9 cellular contexts compared by ENCODE assay signal in the genomic region with DNA sequence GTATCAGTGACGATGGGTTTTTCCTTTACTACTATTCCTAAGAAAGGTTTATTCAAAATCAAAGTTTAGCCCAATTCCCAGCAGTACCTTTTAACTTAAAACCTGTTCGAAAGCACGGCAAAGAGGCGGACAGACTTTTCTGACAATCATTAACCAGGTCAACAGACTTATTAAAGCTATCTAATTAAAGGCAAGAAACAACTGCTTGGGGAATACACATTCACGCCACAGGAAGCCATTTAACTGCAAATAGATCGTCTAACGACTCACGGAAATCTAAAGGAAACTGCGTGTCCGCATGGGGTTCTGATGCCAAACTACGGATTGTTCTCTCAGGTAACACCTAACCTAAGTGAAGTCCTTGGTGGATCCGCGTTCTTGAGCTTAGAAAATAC. TPM values are rescaled to one million over a fixed set of nuclear protein-coding genes. Genes with fewer than 3 reads are reported as not detected.
A peak's percentile ranks its signal among the peaks of the same experiment; 100 is the strongest.
DNase-seq lines count a peak whose midpoint lies in the region; ATAC-seq, FAIRE-seq and TF ChIP-seq lines count a peak whose summit lies in the region.
"Had no signal": no experiment of that assay in that cellular context is flagged by ENCODE, and none has a peak within 500 bp of the region (broad histone marks: within the 10 kb centered on the region; RNA-seq: fewer than 3 reads in every experiment).

No MANE protein-coding gene starts in this region.

- peaks cover 36% of the 10 kb centered on the region for H3K4me1 ChIP-seq in osteoblast (ENCODE audit: insufficient read depth, low read length)

- FAIRE-seq in RCC 7860 (lab: Jason Lieb, UNC): no peak

- ATAC-seq in HG02588 (IDR thresholded peaks at IDR 0.05; ENCODE audit: unreplicated experiment): peak; percentile 1

- no peaks in the 10 kb centered on the region for H3K9me3 ChIP-seq in osteoblast (ENCODE audit: low read depth, low read length)

- no peaks in the 10 kb centered on the region for H3K36me3 ChIP-seq in osteoblast (ENCODE audit: insufficient read depth, low read length)

- H3K79me2 ChIP-seq in osteoblast (ENCODE audit: insufficient read depth, low read length): peaks cover 38% of the 10 kb centered on the region

- peak; percentile 12 for DNase-seq in NCI-H2107 (lab: John Stamatoyannopoulos, UW)
- no peak for DNase-seq in NCI-H2107 treated with DMSO at 0.1 percent for 48 hours (lab: John Stamatoyannopoulos, UW; ENCODE audit: unreplicated experiment)
- peak; percentile 12 for DNase-seq in RCC 7860 (ENCODE audit: low spot score)
- no peak for DNase-seq in epithelial cell of proximal tubule (ENCODE audit: low read depth)
- DNase-seq in osteoblast (ENCODE audit: insufficient read length, low spot score, missing footprints): no peak
- no peak for DNase-seq in GM19240 (ENCODE audit: insufficient read length, low spot score)
- no peak for DNase-seq in D341Med (ENCODE audit: low spot score)
- DNase-seq: DND-41 had no signal

- peak overlapping the region; percentile 97 for H3K27ac ChIP-seq in osteoblast (ENCODE audit: low read depth, low read length)

- no peak for TF ChIP-seq CTCF in epithelial cell of proximal tubule (conservative IDR thresholded peaks at IDR 0.05; ENCODE audit: low read depth, low read length)
- TF ChIP-seq CTCF in osteoblast (IDR thresholded peaks at IDR 0.05; ENCODE audit: extremely low read depth, low read depth, low read length): no peak

- H2AFZ ChIP-seq in osteoblast (ENCODE audit: low read length): peak overlapping the region; percentile 94

- no peaks in the 10 kb centered on the region for H4K20me1 ChIP-seq in osteoblast (ENCODE audit: insufficient read depth, low read length)

- peak overlapping the region; percentile 99 for H3K4me2 ChIP-seq in osteoblast (ENCODE audit: insufficient read depth, low read length)

- peak overlapping the region; percentile 74 for H3K4me3 ChIP-seq in epithelial cell of proximal tubule (ENCODE audit: low read depth, low read length)
- peak overlapping the region; percentile 87 for H3K4me3 ChIP-seq in osteoblast (ENCODE audit: insufficient read depth, low read length)

- no peaks in the 10 kb centered on the region for H3K27me3 ChIP-seq in osteoblast (ENCODE audit: insufficient read depth, low read length)

RNA-seq across cellular contexts. Expression of a gene that starts 0.7 kb away (rescaled TPM):
- total RNA-seq in epithelial cell of proximal tubule (19.6 and 48.9 TPM in 2 replicates), osteoblast (61.9 and 70.7 TPM in 2 replicates)

Comparison
In these comparisons a context has a peak if more than half of its experiments do, and no peak if none do; other contexts are left out.
1. DNase-seq: peak in NCI-H2107 (single experiment) and RCC 7860 (single experiment); none in NCI-H2107 treated with DMSO at 0.1 percent for 48 hours (single experiment), epithelial cell of proximal tubule (single experiment), osteoblast (single experiment), GM19240 (single experiment) and D341Med (single experiment).